Comparison of ENCODE assay signal across 8 cellular contexts in genomic region chr2:61176755-61177726, GRCh38. TPM values are rescaled to one million over a fixed set of nuclear protein-coding genes. Genes with fewer than 3 reads are reported as not detected.
A peak's percentile ranks its signal among the peaks of the same experiment; 100 is the strongest.
DNase-seq lines count a peak whose midpoint lies in the region; ATAC-seq and TF ChIP-seq lines count a peak whose summit lies in the region.

No MANE protein-coding gene starts in this region.

- H3K4me1 ChIP-seq in CD8-positive, alpha-beta T cell (ENCODE audit: insufficient read depth, low read length) = peaks cover 45% of the 10 kb centered on the region

- H3K27ac ChIP-seq in CD8-positive, alpha-beta T cell (ENCODE audit: low read depth, low read length) = peak overlapping the region; percentile 80

- H3K9me3 ChIP-seq in CD8-positive, alpha-beta T cell (ENCODE audit: low read length) = no peaks in the 10 kb centered on the region

- peak; percentile 88 to 95 (median 92) for DNase-seq in CD8-positive, alpha-beta T cell
- peak; percentile 91 for DNase-seq in NCI-H774 (lab: John Stamatoyannopoulos, UW)
- peak; percentile 94 for DNase-seq in activated CD4-positive, alpha-beta T cell treated with anti-CD3 and anti-CD28 coated beads, Interleukin-2, amount 50 U/mL, for 48 hours
- DNase-seq in dermis microvascular lymphatic vessel endothelial cell (ENCODE audit: low read depth in 2 of 2) = peak; percentile 76 to 94
- DNase-seq in lower leg skin (ENCODE audit: low spot score in 2 of 2) = peak; percentile 89 to 98
- DNase-seq in stimulated activated CD4-positive, alpha-beta T cell treated with anti-CD3 and anti-CD28 coated beads, Interleukin-4, amount 100 ng/mL, for 4 hours = peak; percentile 92 to 98

- H3K27me3 ChIP-seq in CD8-positive, alpha-beta T cell (ENCODE audit: insufficient read depth, low read length) = no peaks in the 10 kb centered on the region

- WGBS in lower leg skin, 2 donors = 0% methylated on average over 36 to 98 of the region's 111 CpGs

- intact Hi-C loops in CD8-positive, alpha-beta T cell (cut with DNase I, micrococcal nuclease) = loop anchor here (1.0 to 10.0 kb wide), 21 partner anchors 33 to 1530 kb away; partner anchors contain the start of genes B3GNT2 (in 2 of the 2), CCT4 (in 2 of the 2), FAM161A (in 2 of the 2) and PAPOLG (in 2 of the 2)
- intact Hi-C loops in lower leg skin (cut with DNase I; ENCODE audit: low total_unique reads) = loop anchor here (5.0 kb wide), 1 partner anchor 300 kb away; no protein-coding TSS in a partner anchor

- peak overlapping the region; percentile 95 for H3K27ac Mint-ChIP-seq in CD8-positive, alpha-beta T cell

- TF ChIP-seq CTCF in CD8-positive, alpha-beta T cell (IDR thresholded peaks at IDR 0.05) = no peak
- TF ChIP-seq CTCF in lower leg skin (IDR thresholded peaks at IDR 0.05) = peak in 1 of 3 donors; percentile 40

- peaks cover 37% of the 10 kb centered on the region for H3K36me3 Mint-ChIP-seq in CD8-positive, alpha-beta T cell

- peaks cover 12% of the 10 kb centered on the region for H3K36me3 ChIP-seq in CD8-positive, alpha-beta T cell (ENCODE audit: insufficient read depth, low read length)

- peak in 1 of 2 donors; percentile 71 for TF ChIP-seq POLR2A in lower leg skin (IDR thresholded peaks at IDR 0.05)

- H3K9me3 Mint-ChIP-seq in CD8-positive, alpha-beta T cell = no peaks in the 10 kb centered on the region

- CTCF ChIA-PET in CD8-positive, alpha-beta T cell (lab: Charles Lee) = interaction anchor here (1.0 to 1.1 kb wide), 4 partner anchors 20 to 110 kb away, joined by 3 read pairs; no protein-coding TSS in a partner anchor

- H3K27me3 Mint-ChIP-seq in CD8-positive, alpha-beta T cell (ENCODE audit: low read depth) = no peaks in the 10 kb centered on the region

- POLR2A ChIA-PET in CD8-positive, alpha-beta T cell (lab: Charles Lee) = interaction anchor here (0.5 to 2.9 kb wide), 12 partner anchors 9 to 728 kb away, joined by 3 to 30 read pairs (median 4); partner anchors contain the start of genes C2orf74, COMMD1 and XPO1

- peak overlapping the region; percentile 94 for H3K4me3 Mint-ChIP-seq in CD8-positive, alpha-beta T cell

- peaks cover 52% of the 10 kb centered on the region for H3K4me1 Mint-ChIP-seq in CD8-positive, alpha-beta T cell (ENCODE audit: low read depth)

- H3K4me3 ChIP-seq in CD8-positive, alpha-beta T cell (ENCODE audit: low read depth, low read length) = peak overlapping the region; percentile 74
- peak overlapping the region; percentile 79 for H3K4me3 ChIP-seq in lower leg skin (ENCODE audit: low read depth, poor library complexity, severe bottlenecking)

- peak; percentile 88 for ATAC-seq in CD8-positive, alpha-beta T cell
- ATAC-seq in GM19452 (IDR thresholded peaks at IDR 0.05; ENCODE audit: unreplicated experiment) = peak; percentile 83
- peak; percentile 81 for ATAC-seq in HG03571 (IDR thresholded peaks at IDR 0.05; ENCODE audit: unreplicated experiment)

RNA-seq across cellular contexts. Expression of gene C2orf74, which starts 15.1 kb away (rescaled TPM):
- total RNA-seq in CD8-positive, alpha-beta T cell = 1 to 10 TPM; 1.3 to 2.8 TPM
- total RNA-seq in dermis microvascular lymphatic vessel endothelial cell (3.2 and 5.9 TPM in 2 replicates), lower leg skin (10 to 100 TPM in 1 of 4 donors, 1 to 10 TPM in 3; 3.5 to 11.3 (median 6.2) TPM)

Comparison
In these comparisons a context has a peak if more than half of its experiments do, and no peak if none do; other contexts are left out.
1. Peak in every context shown above with its lines: DNase-seq, ATAC-seq, H3K4me3 ChIP-seq and H3K27ac ChIP-seq.